8 cellular contexts compared by ENCODE assay signal in genomic region chr9:38393128-38393809, GRCh38. TPM values are rescaled to one million over a fixed set of nuclear protein-coding genes. Genes with fewer than 3 reads are reported as not detected.
DNase-seq lines count a peak whose midpoint lies in the region; ATAC-seq and TF ChIP-seq lines count a peak whose summit lies in the region.

No MANE protein-coding gene starts in this region.

- DNase-seq in DND-41 (peak; percentile 8), lower leg skin (ENCODE audit: low spot score in 2 of 2) (no peak), upper lobe of right lung (no peak), NCI-H345 treated with DMSO at 0.1 percent for 48 hours (lab: John Stamatoyannopoulos, UW; ENCODE audit: unreplicated experiment) (no peak), NCI-H748 treated with DMSO at 0.1 percent for 48 hours (lab: John Stamatoyannopoulos, UW) (no peak)
- DNase-seq in activated naive CD8-positive, alpha-beta T cell treated with anti-CD3 and anti-CD28 coated beads for 36 hours, result no peak

- peak overlapping the region; percentile 97 for H3K4me2 ChIP-seq in DND-41 (ENCODE audit: insufficient read depth, low read length)

- peaks cover 7% of the 10 kb centered on the region for H3K27me3 Mint-ChIP-seq in activated naive CD8-positive, alpha-beta T cell treated with anti-CD3 and anti-CD28 coated beads for 36 hours

- peaks cover 24% of the 10 kb centered on the region for H3K79me2 ChIP-seq in DND-41 (ENCODE audit: insufficient read depth, low read length)

- H3K9me3 ChIP-seq in DND-41 (ENCODE audit: insufficient read depth, low read length, severe bottlenecking) (no peaks in the 10 kb centered on the region), upper lobe of right lung (no peaks in the 10 kb centered on the region)

- ATAC-seq in DND-41 (ENCODE audit: insufficient read depth, low read depth) (peak; percentile 24; the same call in 2 of the 3 replicates), HG02981 (IDR thresholded peaks at IDR 0.05; ENCODE audit: unreplicated experiment) (peak; percentile 1), upper lobe of right lung (no peak), HG02938 (IDR thresholded peaks at IDR 0.05; ENCODE audit: unreplicated experiment) (no peak)

- TF ChIP-seq POLR2A in lower leg skin (IDR thresholded peaks at IDR 0.05), result no peak

- no peak for TF ChIP-seq CTCF in DND-41 (IDR thresholded peaks at IDR 0.05; ENCODE audit: borderline replicate concordance, extremely low read depth, low read length, poor library complexity, severe bottlenecking)
- no peak for TF ChIP-seq CTCF in lower leg skin (IDR thresholded peaks at IDR 0.05)
- no peak for TF ChIP-seq CTCF in upper lobe of right lung (IDR thresholded peaks at IDR 0.05)

- H3K4me1 ChIP-seq in DND-41 (ENCODE audit: insufficient read depth, low read length) (peaks cover 21% of the 10 kb centered on the region), upper lobe of right lung (peaks cover 8% of the 10 kb centered on the region)

- H3K9ac ChIP-seq in DND-41 (ENCODE audit: low read depth, low read length), result peak overlapping the region; percentile 84

- 8 to 53% methylated on average over 9 of the region's 9 CpGs for WGBS in lower leg skin, 2 donors

- peak overlapping the region; percentile 84 for H3K27ac Mint-ChIP-seq in activated naive CD8-positive, alpha-beta T cell treated with anti-CD3 and anti-CD28 coated beads for 36 hours

- peak overlapping the region; percentile 88 for H3K4me3 Mint-ChIP-seq in activated naive CD8-positive, alpha-beta T cell treated with anti-CD3 and anti-CD28 coated beads for 36 hours

- H3K36me3 ChIP-seq in DND-41 (ENCODE audit: insufficient read depth, low read length) (peaks cover 24% of the 10 kb centered on the region), upper lobe of right lung (peaks cover 11% of the 10 kb centered on the region)

- H3K4me1 Mint-ChIP-seq in activated naive CD8-positive, alpha-beta T cell treated with anti-CD3 and anti-CD28 coated beads for 36 hours, result peaks cover 9% of the 10 kb centered on the region

- H3K36me3 Mint-ChIP-seq in activated naive CD8-positive, alpha-beta T cell treated with anti-CD3 and anti-CD28 coated beads for 36 hours, result peaks cover 44% of the 10 kb centered on the region

- no peaks in the 10 kb centered on the region for H4K20me1 ChIP-seq in DND-41 (ENCODE audit: insufficient read depth, low read length)

- H3K4me3 ChIP-seq in DND-41 (ENCODE audit: low read depth in 1 of 2, low read length in 2 of 2), result peak overlapping the region; percentile 66 to 95
- peak overlapping the region; percentile 32 for H3K4me3 ChIP-seq in lower leg skin (ENCODE audit: low read depth, poor library complexity, severe bottlenecking)
- H3K4me3 ChIP-seq in upper lobe of right lung, result peak overlapping the region; percentile 79

- H3K27me3 ChIP-seq in DND-41 (ENCODE audit: insufficient read depth, low read length, poor library complexity) (no peaks in the 10 kb centered on the region), upper lobe of right lung (no peaks in the 10 kb centered on the region)

- peak overlapping the region; percentile 82 for H3K27ac ChIP-seq in DND-41 (ENCODE audit: low read length)
- peak overlapping the region; percentile 45 for H3K27ac ChIP-seq in upper lobe of right lung

- peaks cover 12% of the 10 kb centered on the region for H3K9me3 Mint-ChIP-seq in activated naive CD8-positive, alpha-beta T cell treated with anti-CD3 and anti-CD28 coated beads for 36 hours

- peak overlapping the region; percentile 95 for H2AFZ ChIP-seq in DND-41 (ENCODE audit: low read depth, low read length)

- intact Hi-C loops in lower leg skin (cut with DNase I; ENCODE audit: low total_unique reads) (no loop called here), upper lobe of right lung (cut with DNase I) (no loop called here)

RNA-seq across cellular contexts. Expression of gene ALDH1B1, which starts 0.8 kb away (rescaled TPM):
- total RNA-seq in activated naive CD8-positive, alpha-beta T cell treated with anti-CD3 and anti-CD28 coated beads for 36 hours, result 10 to 100 TPM; 31.8 to 35.0 TPM
- 1 to 10 TPM; 2.3 to 6.8 (median 3.6) TPM for total RNA-seq in lower leg skin
- total RNA-seq in upper lobe of right lung, result 13.7 TPM

RNA-seq across cellular contexts. Expression of gene IGFBPL1, which starts 31.0 kb away (rescaled TPM):
- not detected for total RNA-seq in activated naive CD8-positive, alpha-beta T cell treated with anti-CD3 and anti-CD28 coated beads for 36 hours
- total RNA-seq in lower leg skin (not detected), upper lobe of right lung (0.87 TPM)

Comparison
In these comparisons a context has a peak if more than half of its experiments do, and no peak if none do; other contexts are left out.
1. ATAC-seq: peak in DND-41 (single experiment) and HG02981 (single experiment); none in upper lobe of right lung (single experiment) and HG02938 (single experiment).
2. Peak in every context shown above with its lines, with median percentiles within 50 percentile points of each other: H3K4me3 ChIP-seq.